In the genomic region with DNA sequence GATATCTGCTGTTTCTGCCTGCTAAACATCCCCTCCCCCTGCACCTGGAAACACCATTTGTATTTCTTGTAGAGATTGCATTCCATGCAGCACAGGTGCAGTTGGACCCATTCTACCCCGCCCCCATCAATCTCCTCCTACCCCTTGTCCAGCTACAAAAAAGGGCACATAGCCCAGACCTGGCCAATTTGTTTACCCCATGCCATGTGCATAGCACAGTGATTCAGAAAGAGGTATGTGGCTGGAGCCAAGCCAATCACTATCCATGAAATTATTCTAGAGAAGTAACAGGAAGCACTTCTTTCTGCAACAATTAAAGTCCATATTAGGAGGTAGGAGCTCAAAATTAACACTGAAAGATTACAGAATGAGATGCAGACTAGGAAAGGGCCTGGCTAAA, we compare ENCODE assay signal across 11 cellular contexts. TPM values are rescaled to one million over a fixed set of nuclear protein-coding genes. Genes with fewer than 3 reads are reported as not detected.
DNase-seq lines count a peak whose midpoint lies in the region; ATAC-seq and TF ChIP-seq lines count a peak whose summit lies in the region.
"Had no signal": no experiment of that assay in that cellular context is flagged by ENCODE, and none has a peak within 500 bp of the region (broad histone marks: within the 10 kb centered on the region; RNA-seq: fewer than 3 reads in every experiment).

No MANE protein-coding gene starts in this region.

- H3K27ac ChIP-seq in upper lobe of left lung: no peak overlapping the region
- no peak overlapping the region for H3K27ac ChIP-seq in left ventricle myocardium inferior (replicated peaks)

- no peaks in the 10 kb centered on the region for H3K27me3 ChIP-seq in upper lobe of left lung
- H3K27me3 ChIP-seq in left ventricle myocardium inferior (ENCODE audit: low read depth): no peaks in the 10 kb centered on the region

- no peak for TF ChIP-seq EP300 in upper lobe of left lung (IDR thresholded peaks at IDR 0.05)

- no peak overlapping the region for H3K4me3 ChIP-seq in HFF-Myc (replicated peaks; ENCODE audit: low read depth, low read length)
- H3K4me3 ChIP-seq in fibroblast of villous mesenchyme (ENCODE audit: low read depth, low read length): no peak overlapping the region
- no peak overlapping the region for H3K4me3 ChIP-seq in upper lobe of left lung
- H3K4me3 ChIP-seq in left ventricle myocardium inferior: no peak overlapping the region

- DNase-seq in HFF-Myc (ENCODE audit: extremely low read depth, low read depth): peak; percentile 85
- DNase-seq in fibroblast of villous mesenchyme (ENCODE audit: low read depth): peak; percentile 66
- peak in 1 of 2 donors; percentile 64 for DNase-seq in upper lobe of left lung
- no peak for DNase-seq in stimulated activated CD4-positive, alpha-beta T cell treated with anti-CD3 and anti-CD28 coated beads, Interleukin-12 subunit alpha, Interleukin-12 subunit beta, amount 100 ng/mL, for 4 hours
- DNase-seq in activated naive CD4-positive, alpha-beta T cell treated with anti-CD3 and anti-CD28 coated beads, Interleukin-2, amount 50 U/mL, for 72 hours (ENCODE audit: low spot score in 2 of 2): no peak
- no peak for DNase-seq in left ventricle myocardium inferior
- DNase-seq: activated T-cell treated with anti-CD3 and anti-CD28 coated beads, Interleukin-2, amount 50 U/mL, for 1 hour; effector memory CD4-positive, alpha-beta T cell; NCI-H345; T-helper 1 cell had no signal

- WGBS in upper lobe of left lung, 2 donors: 42 to 61% methylated on average over 1 of the region's 1 CpG

- no peaks in the 10 kb centered on the region for H3K36me3 Mint-ChIP-seq in activated naive CD4-positive, alpha-beta T cell treated with anti-CD3 and anti-CD28 coated beads, Interleukin-2, amount 50 U/mL, for 72 hours

- H3K9me3 ChIP-seq in upper lobe of left lung (no peaks in the 10 kb centered on the region), left ventricle myocardium inferior (replicated peaks) (no peaks in the 10 kb centered on the region)

- H3K4me1 ChIP-seq in upper lobe of left lung (no peaks in the 10 kb centered on the region), left ventricle myocardium inferior (no peaks in the 10 kb centered on the region)

- no peaks in the 10 kb centered on the region for H3K9me3 Mint-ChIP-seq in activated naive CD4-positive, alpha-beta T cell treated with anti-CD3 and anti-CD28 coated beads, Interleukin-2, amount 50 U/mL, for 72 hours

- TF ChIP-seq POLR2A in upper lobe of left lung (IDR thresholded peaks at IDR 0.05): no peak

- intact Hi-C loops in left ventricle myocardium inferior (cut with micrococcal nuclease): loop anchor here (10.0 kb wide), 1 partner anchor 492 kb away; no protein-coding TSS in a partner anchor

- ATAC-seq in SK-N-SH treated with all-trans-retinoic acid at 6 μM for 48 hours: peak; percentile 91
- peak; percentile 35 to 89 for ATAC-seq in upper lobe of left lung (ENCODE audit: low FRiP score in 2 of 2)
- ATAC-seq in activated naive CD4-positive, alpha-beta T cell treated with anti-CD3 and anti-CD28 coated beads, Interleukin-2, amount 50 U/mL, for 72 hours: no peak

- H3K27ac Mint-ChIP-seq in activated naive CD4-positive, alpha-beta T cell treated with anti-CD3 and anti-CD28 coated beads, Interleukin-2, amount 50 U/mL, for 72 hours: no peak overlapping the region

- no peak for TF ChIP-seq CTCF in HFF-Myc (IDR thresholded peaks at IDR 0.05; ENCODE audit: low read depth, low read length, missing control alignments)
- no peak for TF ChIP-seq CTCF in fibroblast of villous mesenchyme (IDR thresholded peaks at IDR 0.05; ENCODE audit: insufficient read depth, low read depth, low read length)
- TF ChIP-seq CTCF in upper lobe of left lung (IDR thresholded peaks at IDR 0.05): no peak
- no peak for TF ChIP-seq CTCF in left ventricle myocardium inferior (IDR thresholded peaks at IDR 0.05; ENCODE audit: borderline replicate concordance)

- H3K36me3 ChIP-seq in upper lobe of left lung (no peaks in the 10 kb centered on the region), left ventricle myocardium inferior (no peaks in the 10 kb centered on the region)

TF ChIP-seq in SK-N-SH treated with all-trans-retinoic acid at 6 μM for 48 hours, 23 proteins besides CTCF, POLR2A, EP300 and RAD21:
- TF ChIP-seq OSR1 (CRISPR knock-in tag; IDR thresholded peaks at IDR 0.05): no peak
TF ChIP-seq in SK-N-SH treated with all-trans-retinoic acid at 6 μM for 48 hours: peak in this region for 0.

RNA-seq across cellular contexts. Expression of a gene that starts 20.2 kb away (rescaled TPM):
- total RNA-seq in fibroblast of villous mesenchyme (27.7 and 44.9 TPM in 2 replicates), upper lobe of left lung (10 to 100 TPM; 10.5 to 34.0 (median 23.5) TPM), left ventricle myocardium inferior (24.7 TPM)
- total RNA-seq in activated naive CD4-positive, alpha-beta T cell treated with anti-CD3 and anti-CD28 coated beads, Interleukin-2, amount 50 U/mL, for 72 hours: 10 to 100 TPM; 11.4 to 14.1 TPM

Comparison
In these comparisons a context has a peak if more than half of its experiments do, and no peak if none do; other contexts are left out.
1. DNase-seq: peak in HFF-Myc (single experiment) and fibroblast of villous mesenchyme (single experiment); none in stimulated activated CD4-positive, alpha-beta T cell treated with anti-CD3 and anti-CD28 coated beads, Interleukin-12 subunit alpha, Interleukin-12 subunit beta, amount 100 ng/mL, for 4 hours (single experiment), activated naive CD4-positive, alpha-beta T cell treated with anti-CD3 and anti-CD28 coated beads, Interleukin-2, amount 50 U/mL, for 72 hours (0 of 2) and left ventricle myocardium inferior (single experiment).
2. ATAC-seq: peak in SK-N-SH treated with all-trans-retinoic acid at 6 μM for 48 hours (single experiment) and upper lobe of left lung (2 of 2); none in activated naive CD4-positive, alpha-beta T cell treated with anti-CD3 and anti-CD28 coated beads, Interleukin-2, amount 50 U/mL, for 72 hours (0 of 2).